In genomic region chr2:237726401-237726830, GRCh38 we compare ENCODE assay signal across 8 cellular contexts.
A peak's percentile ranks its signal among the peaks of the same experiment; 100 is the strongest.
DNase-seq lines count a peak whose midpoint lies in the region; ATAC-seq and TF ChIP-seq lines count a peak whose summit lies in the region.

No MANE protein-coding gene starts in this region.

- DNase-seq in NCI-H1694 (lab: John Stamatoyannopoulos, UW) (peak; percentile 97), astrocyte of the cerebellum (ENCODE audit: low read depth) (peak; percentile 67), kidney tubule cell (ENCODE audit: low spot score) (peak; percentile 78), GM19240 (ENCODE audit: insufficient read length, low spot score) (no peak)
- DNase-seq in activated CD4-positive, alpha-beta T cell treated with anti-CD3 and anti-CD28 coated beads, Interleukin-2, amount 10 ng/mL, durations not matched to agents 7 days and 5 days: no peak
- no peak for DNase-seq in activated CD8-positive, alpha-beta memory T cell treated with anti-CD3 and anti-CD28 coated beads, Interleukin-2, amount 10 ng/mL, durations not matched to agents 7 days and 5 days

- H3K27ac Mint-ChIP-seq in activated CD4-positive, alpha-beta T cell treated with anti-CD3 and anti-CD28 coated beads, Interleukin-2, amount 10 ng/mL, durations not matched to agents 7 days and 5 days: no peak overlapping the region
- no peak overlapping the region for H3K27ac Mint-ChIP-seq in activated CD8-positive, alpha-beta memory T cell treated with anti-CD3 and anti-CD28 coated beads, Interleukin-2, amount 10 ng/mL, durations not matched to agents 7 days and 5 days

- H3K36me3 Mint-ChIP-seq in activated CD4-positive, alpha-beta T cell treated with anti-CD3 and anti-CD28 coated beads, Interleukin-2, amount 10 ng/mL, durations not matched to agents 7 days and 5 days (ENCODE audit: low read depth): peaks cover 29% of the 10 kb centered on the region
- peaks cover 29% of the 10 kb centered on the region for H3K36me3 Mint-ChIP-seq in activated CD8-positive, alpha-beta memory T cell treated with anti-CD3 and anti-CD28 coated beads, Interleukin-2, amount 10 ng/mL, durations not matched to agents 7 days and 5 days

- H3K27me3 Mint-ChIP-seq in activated CD4-positive, alpha-beta T cell treated with anti-CD3 and anti-CD28 coated beads, Interleukin-2, amount 10 ng/mL, durations not matched to agents 7 days and 5 days: no peaks in the 10 kb centered on the region
- H3K27me3 Mint-ChIP-seq in activated CD8-positive, alpha-beta memory T cell treated with anti-CD3 and anti-CD28 coated beads, Interleukin-2, amount 10 ng/mL, durations not matched to agents 7 days and 5 days: no peaks in the 10 kb centered on the region

- in situ Hi-C loops in astrocyte of the cerebellum (cut with HindIII; ENCODE audit: low sequenced_read_pairs): loop anchor here (5.0 kb wide), 1 partner anchor 44 kb away; no protein-coding TSS in a partner anchor

- TF ChIP-seq CTCF in 22Rv1 (IDR thresholded peaks at IDR 0.05) (no peak), astrocyte of the cerebellum (IDR thresholded peaks at IDR 0.05; ENCODE audit: low read depth, low read length, missing control alignments) (no peak)

- H3K9me3 Mint-ChIP-seq in activated CD4-positive, alpha-beta T cell treated with anti-CD3 and anti-CD28 coated beads, Interleukin-2, amount 10 ng/mL, durations not matched to agents 7 days and 5 days: no peaks in the 10 kb centered on the region
- no peaks in the 10 kb centered on the region for H3K9me3 Mint-ChIP-seq in activated CD8-positive, alpha-beta memory T cell treated with anti-CD3 and anti-CD28 coated beads, Interleukin-2, amount 10 ng/mL, durations not matched to agents 7 days and 5 days (ENCODE audit: low read depth)

- H3K4me3 ChIP-seq in astrocyte of the cerebellum (ENCODE audit: low read depth, low read length): no peak overlapping the region

- peak overlapping the region; percentile 53 for H3K27ac ChIP-seq in 22Rv1

- CTCF ChIA-PET in activated CD4-positive, alpha-beta T cell treated with anti-CD3 and anti-CD28 coated beads, Interleukin-2, amount 10 ng/mL, durations not matched to agents 7 days and 5 days (lab: Charles Lee): interaction anchor here (0.6 to 0.9 kb wide), 2 partner anchors 53 to 137 kb away, joined by 3 to 5 read pairs; no protein-coding TSS in a partner anchor
- CTCF ChIA-PET in activated CD8-positive, alpha-beta memory T cell treated with anti-CD3 and anti-CD28 coated beads, Interleukin-2, amount 10 ng/mL, durations not matched to agents 7 days and 5 days (lab: Charles Lee): no interaction called here

- peaks cover 48% of the 10 kb centered on the region for H3K4me1 Mint-ChIP-seq in activated CD4-positive, alpha-beta T cell treated with anti-CD3 and anti-CD28 coated beads, Interleukin-2, amount 10 ng/mL, durations not matched to agents 7 days and 5 days
- peaks cover 51% of the 10 kb centered on the region for H3K4me1 Mint-ChIP-seq in activated CD8-positive, alpha-beta memory T cell treated with anti-CD3 and anti-CD28 coated beads, Interleukin-2, amount 10 ng/mL, durations not matched to agents 7 days and 5 days

- POLR2A ChIA-PET in activated CD4-positive, alpha-beta T cell treated with anti-CD3 and anti-CD28 coated beads, Interleukin-2, amount 10 ng/mL, durations not matched to agents 7 days and 5 days (lab: Charles Lee): no interaction called here

- ATAC-seq in GM21515 (IDR thresholded peaks at IDR 0.05; ENCODE audit: unreplicated experiment): no peak
- no peak for ATAC-seq in activated CD8-positive, alpha-beta memory T cell treated with anti-CD3 and anti-CD28 coated beads, Interleukin-2, amount 10 ng/mL, durations not matched to agents 7 days and 5 days

- H3K4me3 Mint-ChIP-seq in activated CD4-positive, alpha-beta T cell treated with anti-CD3 and anti-CD28 coated beads, Interleukin-2, amount 10 ng/mL, durations not matched to agents 7 days and 5 days: no peak overlapping the region
- H3K4me3 Mint-ChIP-seq in activated CD8-positive, alpha-beta memory T cell treated with anti-CD3 and anti-CD28 coated beads, Interleukin-2, amount 10 ng/mL, durations not matched to agents 7 days and 5 days: no peak overlapping the region

Comparison
In these comparisons a context has a peak if more than half of its experiments do, and no peak if none do; other contexts are left out.
1. DNase-seq: peak in NCI-H1694 (single experiment), astrocyte of the cerebellum (single experiment) and kidney tubule cell (single experiment); none in activated CD4-positive, alpha-beta T cell treated with anti-CD3 and anti-CD28 coated beads, Interleukin-2, amount 10 ng/mL, durations not matched to agents 7 days and 5 days (single experiment), activated CD8-positive, alpha-beta memory T cell treated with anti-CD3 and anti-CD28 coated beads, Interleukin-2, amount 10 ng/mL, durations not matched to agents 7 days and 5 days (single experiment) and GM19240 (single experiment).